Comparison of ENCODE assay signal across 24 cellular contexts in genomic region chr5:122434547-122434946, GRCh38.
DNase-seq lines count a peak whose midpoint lies in the region; ATAC-seq and TF ChIP-seq lines count a peak whose summit lies in the region.
"Had no signal": no experiment of that assay in that cellular context is flagged by ENCODE, and none has a peak within 500 bp of the region (broad histone marks: within the 10 kb centered on the region; RNA-seq: fewer than 3 reads in every experiment).

No MANE protein-coding gene starts in this region.

- POLR2A ChIA-PET in HEK293 (lab: Yijun Ruan, JAX) = no interaction called here

- H3K4me2 ChIP-seq in neuronal stem cell (ENCODE audit: insufficient read depth, low read length, poor library complexity, severe bottlenecking) = no peak overlapping the region

- H3K27me3 ChIP-seq in dorsolateral prefrontal cortex = peaks cover 0 to 2% (median 0%) of the 10 kb centered on the region in 45 donors
- H3K27me3 ChIP-seq in neuronal stem cell (ENCODE audit: control insufficient read depth in 3 of 3, insufficient read depth in 3 of 3, low read depth in 1 of 3, low read length in 3 of 3) = no peaks in the 10 kb centered on the region
- H3K27me3 ChIP-seq: esophagus muscularis mucosa, neutrophil had no signal

- H2BK120ac ChIP-seq in neuronal stem cell (ENCODE audit: low read depth, low read length) = no peak overlapping the region

- DNase-seq in dorsolateral prefrontal cortex = no peak
- DNase-seq in smooth muscle cell of the brain vasculature (ENCODE audit: low read depth, low spot score) = peak; percentile 69
- no peak for DNase-seq in neuronal stem cell (ENCODE audit: low spot score)
- DNase-seq: activated CD4-positive, alpha-beta T cell treated with anti-CD3 and anti-CD28 coated beads for 36 hours; activated CD8-positive, alpha-beta T cell treated with anti-CD3 and anti-CD28 coated beads, Interleukin-2, amount 10 ng/mL, durations not matched to agents 7 days and 5 days; activated naive CD4-positive, alpha-beta T cell treated with anti-CD3 and anti-CD28 coated beads, Interleukin-2, amount 10 ng/mL, durations not matched to agents 7 days and 5 days; CD4-positive, alpha-beta T cell; dermis blood vessel endothelial cell; foreskin fibroblast; H9; KG1; left ventricle myocardium inferior; NCI-H345; NCI-H82; SJCRH30; stimulated activated naive B cell treated with anti-CD40 and anti-IgM and Interleukin-4, amounts not matched to agents 10 μg/mL and 1 μg/mL and 100 μg/mL, for 72 hours; SW 1271 had no signal

- no peak for ATAC-seq in GM21723 (IDR thresholded peaks at IDR 0.05; ENCODE audit: unreplicated experiment)
- ATAC-seq in GM18868 (IDR thresholded peaks at IDR 0.05; ENCODE audit: unreplicated experiment) = no peak
- ATAC-seq: activated CD4-positive, alpha-beta T cell treated with anti-CD3 and anti-CD28 coated beads for 36 hours; activated CD8-positive, alpha-beta T cell treated with anti-CD3 and anti-CD28 coated beads, Interleukin-2, amount 10 ng/mL, durations not matched to agents 7 days and 5 days; activated T-helper 17 cell treated with anti-CD3 and anti-CD28 coated beads, Interleukin-2, amount 50 U/mL, for 72 hours; stimulated activated naive B cell treated with anti-CD40 and anti-IgM and Interleukin-4, amounts not matched to agents 10 μg/mL and 1 μg/mL and 100 μg/mL, for 72 hours had no signal

- no CpG with 5 or more reads among the region's 3 CpGs for WGBS in neuronal stem cell (ENCODE audit: extremely low coverage in 2 of 2, insufficient read length in 2 of 2, insufficient replicate concordance in 1 of 2), 2 donors

- no peak overlapping the region for H2AFZ ChIP-seq in neuronal stem cell (ENCODE audit: low read length)

- TF ChIP-seq CTCF in HEK293 (tag by site-specific recombination; IDR thresholded peaks at IDR 0.05) = no peak
- no peak for TF ChIP-seq CTCF in VCaP (conservative IDR thresholded peaks at IDR 0.05)
- TF ChIP-seq CTCF in dorsolateral prefrontal cortex (IDR thresholded peaks at IDR 0.05 in 54 of 56, conservative IDR thresholded peaks at IDR 0.05 in 2 of 56; ENCODE audit: low read depth in 1 of 56, partially characterized antibody in 56 of 56) = no peak

- no peak overlapping the region for H4K91ac ChIP-seq in neuronal stem cell (ENCODE audit: low read depth, low read length, poor library complexity)

- no peak overlapping the region for H2BK12ac ChIP-seq in neuronal stem cell (ENCODE audit: low read length)

- no peak overlapping the region for H4K8ac ChIP-seq in neuronal stem cell (ENCODE audit: low read depth, low read length)

- H3K4me1 ChIP-seq in HEK293 (ENCODE audit: control insufficient read depth, insufficient read depth, low read length) (peaks cover 26% of the 10 kb centered on the region), neuronal stem cell (ENCODE audit: control insufficient read depth in 2 of 2, insufficient read depth in 1 of 2, low read depth in 1 of 2, low read length in 2 of 2) (peaks cover 7 to 16% of the 10 kb centered on the region in 2 donors)
- H3K4me1 ChIP-seq: left ventricle myocardium inferior, SJCRH30 had no signal

- H3K9me3 ChIP-seq in HEK293 (ENCODE audit: control insufficient read depth, insufficient read depth, low read depth, low read length) (no peaks in the 10 kb centered on the region), neuronal stem cell (replicated peaks in 1 of 2; ENCODE audit: control insufficient read depth in 2 of 2, insufficient read depth in 1 of 2, low read depth in 1 of 2, low read length in 2 of 2) (no peaks in the 10 kb centered on the region)
- H3K9me3 ChIP-seq: esophagus muscularis mucosa, left ventricle myocardium inferior, neutrophil, SJCRH30 had no signal

- intact Hi-C loops in dorsolateral prefrontal cortex (cut with DNase I) = no loop called here

- no peak overlapping the region for H3K4ac ChIP-seq in neuronal stem cell (ENCODE audit: low read length)

- H3K9ac ChIP-seq in neuronal stem cell (ENCODE audit: low read depth, low read length, poor library complexity) = no peak overlapping the region

- H3K18ac ChIP-seq in neuronal stem cell (ENCODE audit: low read length) = no peak overlapping the region

- H3K79me1 ChIP-seq in neuronal stem cell (ENCODE audit: low read depth, low read length) = no peaks in the 10 kb centered on the region

- no peak overlapping the region for H3K4me3 ChIP-seq in HEK293 (ENCODE audit: low read depth, low read length)
- no peak overlapping the region for H3K4me3 ChIP-seq in dorsolateral prefrontal cortex
- no peak overlapping the region for H3K4me3 ChIP-seq in neuronal stem cell (ENCODE audit: low read length in 2 of 2)
- H3K4me3 ChIP-seq: esophagus muscularis mucosa, left ventricle myocardium inferior, SJCRH30 had no signal

- no peak overlapping the region for H3K23ac ChIP-seq in neuronal stem cell (ENCODE audit: low read depth, low read length, poor library complexity)

- no peak overlapping the region for H2AK5ac ChIP-seq in neuronal stem cell (ENCODE audit: low read depth, low read length)

- no peak overlapping the region for H2BK15ac ChIP-seq in neuronal stem cell (ENCODE audit: low read length)

- H3K14ac ChIP-seq in neuronal stem cell (ENCODE audit: low read length) = no peak overlapping the region

- CTCF ChIA-PET in HEK293 (lab: Yijun Ruan, JAX) = no interaction called here

- H2BK5ac ChIP-seq in neuronal stem cell (ENCODE audit: low read length) = no peak overlapping the region

- H3K27ac ChIP-seq in HEK293 (ENCODE audit: extremely low read depth, low read depth, low read length) (no peak overlapping the region), VCaP (peak overlapping the region; percentile 47), dorsolateral prefrontal cortex (peak overlapping the region in 52 of 59 donors; percentile 23 to 88 (median 76)), neuronal stem cell (replicated peaks; ENCODE audit: low read length) (no peak overlapping the region)
- H3K27ac ChIP-seq: esophagus muscularis mucosa, left ventricle myocardium inferior, neutrophil, SJCRH30 had no signal

- H3K36me3 ChIP-seq in HEK293 (ENCODE audit: control insufficient read depth in 2 of 2, insufficient read depth in 1 of 2, low read length in 2 of 2) = no peaks in the 10 kb centered on the region
- H3K36me3 ChIP-seq in neuronal stem cell (replicated peaks in 1 of 2; ENCODE audit: control insufficient read depth in 2 of 2, insufficient read depth in 2 of 2, low read length in 2 of 2) = no peaks in the 10 kb centered on the region
- H3K36me3 ChIP-seq: esophagus muscularis mucosa, left ventricle myocardium inferior, neutrophil, SJCRH30 had no signal

TF ChIP-seq in HEK293, 187 proteins besides CTCF, POLR2A, EP300 and RAD21 (continues in another document):
- TF ChIP-seq ZNF571 (tag by site-specific recombination; IDR thresholded peaks at IDR 0.05) (no peak), BCL11A (tag by site-specific recombination; IDR thresholded peaks at IDR 0.05; ENCODE audit: low read depth) (no peak), GLIS1 (tag by site-specific recombination; IDR thresholded peaks at IDR 0.05) (peak; percentile 25; the same call in 1 of the 2 replicates), ZNF514 (tag by site-specific recombination; IDR thresholded peaks at IDR 0.05) (no peak), HIC1 (tag by site-specific recombination; IDR thresholded peaks at IDR 0.05) (no peak)
- TF ChIP-seq, protein P1, sequence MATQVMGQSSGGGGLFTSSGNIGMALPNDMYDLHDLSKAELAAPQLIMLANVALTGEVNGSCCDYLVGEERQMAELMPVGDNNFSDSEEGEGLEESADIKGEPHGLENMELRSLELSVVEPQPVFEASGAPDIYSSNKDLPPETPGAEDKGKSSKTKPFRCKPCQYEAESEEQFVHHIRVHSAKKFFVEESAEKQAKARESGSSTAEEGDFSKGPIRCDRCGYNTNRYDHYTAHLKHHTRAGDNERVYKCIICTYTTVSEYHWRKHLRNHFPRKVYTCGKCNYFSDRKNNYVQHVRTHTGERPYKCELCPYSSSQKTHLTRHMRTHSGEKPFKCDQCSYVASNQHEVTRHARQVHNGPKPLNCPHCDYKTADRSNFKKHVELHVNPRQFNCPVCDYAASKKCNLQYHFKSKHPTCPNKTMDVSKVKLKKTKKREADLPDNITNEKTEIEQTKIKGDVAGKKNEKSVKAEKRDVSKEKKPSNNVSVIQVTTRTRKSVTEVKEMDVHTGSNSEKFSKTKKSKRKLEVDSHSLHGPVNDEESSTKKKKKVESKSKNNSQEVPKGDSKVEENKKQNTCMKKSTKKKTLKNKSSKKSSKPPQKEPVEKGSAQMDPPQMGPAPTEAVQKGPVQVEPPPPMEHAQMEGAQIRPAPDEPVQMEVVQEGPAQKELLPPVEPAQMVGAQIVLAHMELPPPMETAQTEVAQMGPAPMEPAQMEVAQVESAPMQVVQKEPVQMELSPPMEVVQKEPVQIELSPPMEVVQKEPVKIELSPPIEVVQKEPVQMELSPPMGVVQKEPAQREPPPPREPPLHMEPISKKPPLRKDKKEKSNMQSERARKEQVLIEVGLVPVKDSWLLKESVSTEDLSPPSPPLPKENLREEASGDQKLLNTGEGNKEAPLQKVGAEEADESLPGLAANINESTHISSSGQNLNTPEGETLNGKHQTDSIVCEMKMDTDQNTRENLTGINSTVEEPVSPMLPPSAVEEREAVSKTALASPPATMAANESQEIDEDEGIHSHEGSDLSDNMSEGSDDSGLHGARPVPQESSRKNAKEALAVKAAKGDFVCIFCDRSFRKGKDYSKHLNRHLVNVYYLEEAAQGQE (tag by site-specific recombination; IDR thresholded peaks at IDR 0.05) = peak; percentile 52; the same call in 1 of the 2 replicates

Comparison
In these comparisons a context has a peak if more than half of its experiments do, and no peak if none do; other contexts are left out.
1. H3K27ac ChIP-seq: peak in VCaP (single experiment) and dorsolateral prefrontal cortex (52 of 59); none in HEK293 (single experiment) and neuronal stem cell (single experiment).